1 cellular context compared by ENCODE assay signal in the genomic region with DNA sequence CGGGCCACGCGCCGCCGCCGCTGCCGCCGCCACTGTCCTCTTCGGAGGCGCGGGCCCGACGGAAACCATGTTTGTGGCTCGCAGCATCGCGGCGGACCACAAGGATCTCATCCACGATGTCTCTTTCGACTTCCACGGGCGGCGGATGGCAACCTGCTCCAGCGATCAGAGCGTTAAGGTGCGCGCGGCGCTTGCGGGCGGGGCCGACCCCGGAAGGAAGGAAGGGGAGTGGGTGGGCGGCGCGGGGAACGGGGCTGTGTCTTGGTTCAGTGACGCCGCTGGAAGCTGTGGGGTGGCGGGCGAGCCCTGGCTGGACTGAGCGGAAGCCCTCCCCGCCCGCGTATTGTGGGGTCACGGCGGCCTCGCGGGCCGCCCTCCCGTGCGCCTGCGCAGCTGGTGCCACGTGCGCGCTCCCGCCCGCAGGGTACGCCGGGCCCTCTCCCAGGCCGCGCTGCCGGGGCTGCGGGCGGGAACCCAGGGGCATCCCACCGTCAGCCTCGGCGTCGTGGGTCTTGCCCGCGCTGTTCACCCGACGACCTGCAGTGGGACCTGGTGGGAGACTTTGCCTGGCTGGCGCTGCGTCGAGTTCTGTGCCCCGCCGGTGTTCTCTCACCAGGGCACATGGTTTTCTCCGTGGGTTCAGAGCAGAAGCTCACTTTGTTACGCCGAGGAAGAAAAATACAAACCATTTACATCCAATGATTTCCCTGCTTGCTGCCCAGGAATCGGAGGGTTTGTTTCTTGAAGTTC.
TF ChIP-seq lines count a peak whose summit lies in the region.

No MANE protein-coding gene starts in this region.

TF ChIP-seq in IMR-90, 13 proteins besides CTCF, POLR2A, EP300 and RAD21:
- TF ChIP-seq CEBPB (IDR thresholded peaks at IDR 0.05; ENCODE audit: low read depth, low read length) (no peak), MAZ (IDR thresholded peaks at IDR 0.05; ENCODE audit: borderline replicate concordance, low read depth, low read length) (peak; percentile 92), BHLHE40 (IDR thresholded peaks at IDR 0.05; ENCODE audit: low read depth, low read length) (no peak), MXI1 (IDR thresholded peaks at IDR 0.05; ENCODE audit: borderline replicate concordance, low read depth, low read length) (peak; percentile 74; the same call in 1 of the 2 replicates), RFX5 (IDR thresholded peaks at IDR 0.05; ENCODE audit: low read depth, low read length) (no peak), SMC3 (IDR thresholded peaks at IDR 0.05; ENCODE audit: low read depth, low read length) (no peak), CHD1 (IDR thresholded peaks at IDR 0.05; ENCODE audit: low read depth, low read length) (no peak), USF2 (IDR thresholded peaks at IDR 0.05; ENCODE audit: low read depth, low read length) (peak; percentile 91)
- TF ChIP-seq, protein P1, sequence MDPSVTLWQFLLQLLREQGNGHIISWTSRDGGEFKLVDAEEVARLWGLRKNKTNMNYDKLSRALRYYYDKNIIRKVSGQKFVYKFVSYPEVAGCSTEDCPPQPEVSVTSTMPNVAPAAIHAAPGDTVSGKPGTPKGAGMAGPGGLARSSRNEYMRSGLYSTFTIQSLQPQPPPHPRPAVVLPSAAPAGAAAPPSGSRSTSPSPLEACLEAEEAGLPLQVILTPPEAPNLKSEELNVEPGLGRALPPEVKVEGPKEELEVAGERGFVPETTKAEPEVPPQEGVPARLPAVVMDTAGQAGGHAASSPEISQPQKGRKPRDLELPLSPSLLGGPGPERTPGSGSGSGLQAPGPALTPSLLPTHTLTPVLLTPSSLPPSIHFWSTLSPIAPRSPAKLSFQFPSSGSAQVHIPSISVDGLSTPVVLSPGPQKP (IDR thresholded peaks at IDR 0.05; ENCODE audit: borderline replicate concordance, low read depth, low read length), result no peak
